ENCODE assay signal across 17 cellular contexts in the genomic region with DNA sequence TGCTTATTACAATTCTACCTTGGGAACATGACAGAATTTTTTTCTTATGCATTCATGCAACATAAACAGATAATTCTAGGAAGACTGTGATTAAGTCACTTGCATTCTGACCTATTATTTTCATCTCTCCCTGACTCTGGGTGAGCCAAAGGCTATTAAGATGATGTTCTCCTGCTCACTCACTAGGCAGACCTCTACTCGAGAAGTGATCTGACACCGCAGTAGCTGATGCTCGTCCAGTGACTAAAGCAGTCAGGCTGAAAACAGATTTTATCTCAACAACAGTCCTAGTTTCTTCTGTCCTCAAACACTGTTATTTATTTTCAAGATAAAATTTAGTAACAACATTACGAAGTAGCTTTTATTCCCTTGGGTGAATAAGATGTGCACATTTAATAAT. TPM values are rescaled to one million over a fixed set of nuclear protein-coding genes. Genes with fewer than 3 reads are reported as not detected.
DNase-seq lines count a peak whose midpoint lies in the region; ATAC-seq, FAIRE-seq and TF ChIP-seq lines count a peak whose summit lies in the region.
"Had no signal": no experiment of that assay in that cellular context is flagged by ENCODE, and none has a peak within 500 bp of the region (broad histone marks: within the 10 kb centered on the region; RNA-seq: fewer than 3 reads in every experiment).

No MANE protein-coding gene starts in this region.

- H3K4me1 ChIP-seq in HepG2 (ENCODE audit: insufficient read depth, low read length) (no peaks in the 10 kb centered on the region), right lobe of liver (no peaks in the 10 kb centered on the region), adipocyte (ENCODE audit: control insufficient read depth, insufficient read depth, low read length) (peaks cover 27% of the 10 kb centered on the region), mesodermal cell (ENCODE audit: control insufficient read depth, insufficient read depth, low read length, poor library complexity, severe bottlenecking) (peaks cover 8% of the 10 kb centered on the region)

- WGBS in HepG2 (ENCODE audit: low lambda C conversion rate), result 97% methylated on average over 4 of the region's 4 CpGs
- 83% methylated on average over 4 of the region's 4 CpGs for WGBS in right lobe of liver (ENCODE audit: insufficient coverage, low coverage, low lambda C conversion rate, missing lambda C conversion rate)
- WGBS in mesodermal cell (ENCODE audit: insufficient coverage in 2 of 2), 2 experiments, result 90% methylated on average over 2 of the region's 4 CpGs; no CpG with 5 or more reads in 1 of the 2 experiments

- TF ChIP-seq EP300 in HepG2 (IDR thresholded peaks at IDR 0.05; ENCODE audit: low read depth in 2 of 2, low read length in 2 of 2) (no peak), HepG2 (CRISPR knock-in tag; IDR thresholded peaks at IDR 0.05; ENCODE audit: borderline replicate concordance) (no peak)

- no peaks in the 10 kb centered on the region for H3K9me3 ChIP-seq in HepG2 (ENCODE audit: low read length)
- H3K9me3 ChIP-seq in right lobe of liver, result no peaks in the 10 kb centered on the region
- H3K9me3 ChIP-seq in adipocyte (ENCODE audit: control insufficient read depth, low read length), result no peaks in the 10 kb centered on the region
- no peaks in the 10 kb centered on the region for H3K9me3 ChIP-seq in mesodermal cell (ENCODE audit: control insufficient read depth, low read length)

- H3K4me3 ChIP-seq in HepG2 (replicated peaks in 1 of 3; ENCODE audit: insufficient read depth in 1 of 3, low read depth in 2 of 3, low read length in 3 of 3) (no peak overlapping the region), right lobe of liver (no peak overlapping the region), adipocyte (ENCODE audit: low read length) (no peak overlapping the region), mesodermal cell (ENCODE audit: extremely low read depth, insufficient read depth, low read length, poor library complexity, severe bottlenecking) (no peak overlapping the region)

- no peaks in the 10 kb centered on the region for H4K20me1 ChIP-seq in HepG2 (ENCODE audit: insufficient read depth, low read length)

- POLR2A ChIA-PET in HepG2 (lab: Yijun Ruan, JAX), result interaction anchor here (0.8 kb wide), 1 partner anchor 13 kb away, joined by 4 read pairs; no protein-coding TSS in a partner anchor

- TF ChIP-seq RAD21 in HepG2 (CRISPR knock-in tag; IDR thresholded peaks at IDR 0.05), result no peak

- TF ChIP-seq POLR2A in HepG2 (IDR thresholded peaks at IDR 0.05; ENCODE audit: insufficient read depth in 1 of 2, low read depth in 2 of 2, low read length in 2 of 2) (0 out of 4 replicates have a peak, but pooled peaks of 1 of the 2 experiments have one; percentile 24), right lobe of liver (IDR thresholded peaks at IDR 0.05) (no peak)

- H3K4me2 ChIP-seq in HepG2 (ENCODE audit: low read depth, low read length), result no peak overlapping the region

- no peaks in the 10 kb centered on the region for H3K27me3 ChIP-seq in HepG2 (ENCODE audit: control insufficient read depth in 1 of 2, insufficient read depth in 2 of 2, low read length in 2 of 2)
- H3K27me3 ChIP-seq in right lobe of liver, result no peaks in the 10 kb centered on the region
- H3K27me3 ChIP-seq in adipocyte (replicated peaks; ENCODE audit: control insufficient read depth, insufficient read depth, low read length), result no peaks in the 10 kb centered on the region

- H3K9ac ChIP-seq in HepG2 (ENCODE audit: insufficient read depth, low read depth, low read length) (no peak overlapping the region), adipocyte (ENCODE audit: low read length) (no peak overlapping the region)

- BruUV-seq in HepG2 (replicated peaks; lab: Mats Ljungman, UMichigan), result no TSS peak

- in situ Hi-C loops in HepG2 (cut with HindIII; ENCODE audit: extremely low pct_ligation_motif_present, low pct_unique_long_range_greater_than_20kb), result no loop called here

- H3K36me3 ChIP-seq in HepG2 (replicated peaks in 1 of 2; ENCODE audit: control insufficient read depth in 1 of 2, insufficient read depth in 2 of 2, low read length in 2 of 2), result peaks cover 37 to 91% of the 10 kb centered on the region in 2 experiments
- peaks cover 0 to 79% (median 35%) of the 10 kb centered on the region in 4 donors for H3K36me3 ChIP-seq in right lobe of liver
- H3K36me3 ChIP-seq in adipocyte (ENCODE audit: control insufficient read depth, insufficient read depth, low read length, severe bottlenecking), result peaks cover 98% of the 10 kb centered on the region
- peaks cover 76% of the 10 kb centered on the region for H3K36me3 ChIP-seq in mesodermal cell (ENCODE audit: control insufficient read depth, insufficient read depth, low read length)

- no peak for FAIRE-seq in HepG2 (lab: Jason Lieb, UNC)
- FAIRE-seq: HTR-8/SVneo had no signal

- CTCF ChIA-PET in HepG2 (lab: Yijun Ruan, JAX; ENCODE audit: low intra/inter-chr PET ratio, low total read pairs), result no interaction called here

- ATAC-seq in HepG2 (no peak), right lobe of liver (no peak), HG03469 (IDR thresholded peaks at IDR 0.05; ENCODE audit: unreplicated experiment) (no peak)
- ATAC-seq: Panc1, Right ventricle myocardium inferior had no signal

- H3K27ac ChIP-seq in HepG2 (ENCODE audit: extremely low read length, insufficient read depth, low read length) (no peak overlapping the region), right lobe of liver (no peak overlapping the region), mesodermal cell (ENCODE audit: low read depth, low read length, severe bottlenecking) (peak overlapping the region; percentile 23)

- intact Hi-C loops in HepG2 (cut with micrococcal nuclease; ENCODE audit: unreplicated experiment) (no loop called here), right lobe of liver (cut with DNase I) (no loop called here)

- no peak overlapping the region for H2AFZ ChIP-seq in HepG2 (ENCODE audit: low read length)

- TF ChIP-seq CTCF in HepG2 (CRISPR knock-in tag; IDR thresholded peaks at IDR 0.05), result no peak
- TF ChIP-seq CTCF in right lobe of liver (IDR thresholded peaks at IDR 0.05), result no peak

- H3K79me2 ChIP-seq in HepG2 (ENCODE audit: insufficient read depth, low read length), result peaks cover 3% of the 10 kb centered on the region

- DNase-seq in HepG2 (ENCODE audit: low spot score), result no peak
- DNase-seq in right lobe of liver, result no peak
- peak; percentile 58 for DNase-seq in adipocyte (ENCODE audit: low read depth)
- DNase-seq in activated T-cell treated with anti-CD3 and anti-CD28 coated beads for 4 hours, result no peak
- no peak for DNase-seq in NCI-H1048 (lab: John Stamatoyannopoulos, UW)
- DNase-seq in amniotic stem cell (lab: John Stamatoyannopoulos, UW), result no peak
- DNase-seq: AML-193; Calu3; CD4-positive, alpha-beta T cell; DMS79; GF-D8; NCI-H1694 had no signal

RNA-seq across cellular contexts. Expression of a gene that starts 17.3 kb away (rescaled TPM):
- 82.8 and 114 TPM in 2 replicates for total RNA-seq in HepG2 (2016; rRNA removed; fragmentation: Illumina TruSeq; extraction: Trizol)
- 21.7 and 25.6 TPM in 2 replicates for total RNA-seq in HepG2 (2016; cell fraction: cytosol; rRNA removed; fragmentation: Illumina TruSeq; extraction: Trizol; ENCODE audit: low read depth)
- 86.7 and 113 TPM in 2 replicates for total RNA-seq in HepG2 (2016; cell fraction: insoluble cytoplasmic fraction; rRNA removed; fragmentation: Illumina TruSeq; extraction: Trizol)
- total RNA-seq in HepG2 (2016; cell fraction: membrane; rRNA removed; fragmentation: Illumina TruSeq; extraction: Trizol), result 37.5 and 43.6 TPM in 2 replicates
- 54.4 and 60.1 TPM in 2 replicates for total RNA-seq in HepG2 (2016; cell fraction: nucleus; rRNA removed; fragmentation: Illumina TruSeq; extraction: Trizol)
- 62.9 and 81.9 TPM in 2 replicates for polyA plus RNA-seq in HepG2 (2011; rRNA removed)
- polyA plus RNA-seq in HepG2 (2011; cell fraction: cytosol; rRNA removed), result 50.7 and 67.7 TPM in 2 replicates
- 23.7 and 25.9 TPM in 2 replicates for polyA plus RNA-seq in HepG2 (2011; cell fraction: nucleus; rRNA removed)
- polyA plus RNA-seq in HepG2 (2012), result 95.6 and 106 TPM in 2 replicates
- polyA plus RNA-seq in HepG2 (2016; cell fraction: cytosol; fragmentation: Illumina TruSeq; extraction: Trizol; ENCODE audit: low read depth), result 28.8 and 29.8 TPM in 2 replicates
- polyA plus RNA-seq in HepG2 (2016; cell fraction: insoluble cytoplasmic fraction; fragmentation: Illumina TruSeq; extraction: Trizol; ENCODE audit: low read depth), result 148 and 163 TPM in 2 replicates
- 36.9 and 37.4 TPM in 2 replicates for polyA plus RNA-seq in HepG2 (2016; cell fraction: membrane; fragmentation: Illumina TruSeq; extraction: Trizol; ENCODE audit: low read depth)
- 119 and 123 TPM in 2 replicates for polyA plus RNA-seq in HepG2 (2016; cell fraction: nucleus; fragmentation: Illumina TruSeq; extraction: Trizol; ENCODE audit: insufficient read depth, low read depth)
- polyA minus RNA-seq in HepG2 (2011; rRNA and poly(A)+ RNA removed; ENCODE audit: low replicate concordance), result 14.8 and 29.0 TPM in 2 replicates
- 25.5 and 28.8 TPM in 2 replicates for polyA minus RNA-seq in HepG2 (2011; cell fraction: cytosol; rRNA and poly(A)+ RNA removed)
- polyA minus RNA-seq in HepG2 (2011; cell fraction: nucleus; rRNA and poly(A)+ RNA removed), result 45.3 and 48.5 TPM in 2 replicates
- total RNA-seq in right lobe of liver, result 10 to 100 TPM; 34.0 to 48.0 (median 41.7) TPM
- polyA plus RNA-seq in mesodermal cell (2013, experiment 1 of 2), result 48.1 TPM
- polyA plus RNA-seq in mesodermal cell (2013, experiment 2 of 2), result 54.4 TPM

RNA-seq across cellular contexts. Expression of a gene that starts 17.8 kb away (rescaled TPM):
- total RNA-seq in HepG2 (2016; rRNA removed; fragmentation: Illumina TruSeq; extraction: Trizol) (64.5 and 103 TPM in 2 replicates), right lobe of liver (10 to 100 TPM in 1 of 6 experiments, 1 to 10 TPM in 5; 5.5 to 13.2 (median 7.2) TPM)
- 8.3 and 8.7 TPM in 2 replicates for total RNA-seq in HepG2 (2016; cell fraction: cytosol; rRNA removed; fragmentation: Illumina TruSeq; extraction: Trizol; ENCODE audit: low read depth)
- 62.9 and 102 TPM in 2 replicates for total RNA-seq in HepG2 (2016; cell fraction: insoluble cytoplasmic fraction; rRNA removed; fragmentation: Illumina TruSeq; extraction: Trizol)
- total RNA-seq in HepG2 (2016; cell fraction: membrane; rRNA removed; fragmentation: Illumina TruSeq; extraction: Trizol), result 16.0 and 23.6 TPM in 2 replicates
- 44.4 and 50.7 TPM in 2 replicates for total RNA-seq in HepG2 (2016; cell fraction: nucleus; rRNA removed; fragmentation: Illumina TruSeq; extraction: Trizol)
- 10.8 and 12.3 TPM in 2 replicates for polyA plus RNA-seq in HepG2 (2011; rRNA removed)
- 7.1 and 10.7 TPM in 2 replicates for polyA plus RNA-seq in HepG2 (2011; cell fraction: cytosol; rRNA removed)
- 7.0 and 7.9 TPM in 2 replicates for polyA plus RNA-seq in HepG2 (2011; cell fraction: nucleus; rRNA removed)
- polyA plus RNA-seq in HepG2 (2012), result 24.5 and 37.7 TPM in 2 replicates
- polyA plus RNA-seq in HepG2 (2016; cell fraction: cytosol; fragmentation: Illumina TruSeq; extraction: Trizol; ENCODE audit: low read depth), result 4.5 and 4.7 TPM in 2 replicates
- polyA plus RNA-seq in HepG2 (2016; cell fraction: insoluble cytoplasmic fraction; fragmentation: Illumina TruSeq; extraction: Trizol; ENCODE audit: low read depth), result 69.8 and 72.6 TPM in 2 replicates
- 7.0 and 7.5 TPM in 2 replicates for polyA plus RNA-seq in HepG2 (2016; cell fraction: membrane; fragmentation: Illumina TruSeq; extraction: Trizol; ENCODE audit: low read depth)
- 51.1 and 58.0 TPM in 2 replicates for polyA plus RNA-seq in HepG2 (2016; cell fraction: nucleus; fragmentation: Illumina TruSeq; extraction: Trizol; ENCODE audit: insufficient read depth, low read depth)
- polyA minus RNA-seq in HepG2 (2011; rRNA and poly(A)+ RNA removed; ENCODE audit: low replicate concordance), result 5.1 and 9.0 TPM in 2 replicates
- polyA minus RNA-seq in HepG2 (2011; cell fraction: cytosol; rRNA and poly(A)+ RNA removed), result 17.9 and 18.2 TPM in 2 replicates
- polyA minus RNA-seq in HepG2 (2011; cell fraction: nucleus; rRNA and poly(A)+ RNA removed), result 46.4 and 51.1 TPM in 2 replicates
- 22.6 TPM for polyA plus RNA-seq in mesodermal cell (2013, experiment 1 of 2)
- 25.9 TPM for polyA plus RNA-seq in mesodermal cell (2013, experiment 2 of 2)

RNA-seq across cellular contexts. Expression of a gene that starts 17.8 kb away (rescaled TPM):
- 0.27 TPM in 1 of 2 replicates, not detected in the other for total RNA-seq in HepG2 (2016; rRNA removed; fragmentation: Illumina TruSeq; extraction: Trizol)
- total RNA-seq in HepG2 (2016; cell fraction: cytosol; rRNA removed; fragmentation: Illumina TruSeq; extraction: Trizol; ENCODE audit: low read depth), result not detected in 2 replicates
- total RNA-seq in HepG2 (2016; cell fraction: insoluble cytoplasmic fraction; rRNA removed; fragmentation: Illumina TruSeq; extraction: Trizol), result 0.24 TPM in 1 of 2 replicates, not detected in the other
- total RNA-seq in HepG2 (2016; cell fraction: membrane; rRNA removed; fragmentation: Illumina TruSeq; extraction: Trizol), result not detected in 2 replicates
- total RNA-seq in HepG2 (2016; cell fraction: nucleus; rRNA removed; fragmentation: Illumina TruSeq; extraction: Trizol), result 1.0 TPM in 1 of 2 replicates, not detected in the other
- polyA plus RNA-seq in HepG2 (2011; rRNA removed), result not detected in 2 replicates
- polyA plus RNA-seq in HepG2 (2011; cell fraction: cytosol; rRNA removed), result 0.12 and 0.17 TPM in 2 replicates
- 0.50 TPM in 1 of 2 replicates, not detected in the other for polyA plus RNA-seq in HepG2 (2011; cell fraction: nucleus; rRNA removed)
- 0.12 TPM in 1 of 2 replicates, not detected in the other for polyA plus RNA-seq in HepG2 (2012)
- polyA plus RNA-seq in HepG2 (2016; cell fraction: cytosol; fragmentation: Illumina TruSeq; extraction: Trizol; ENCODE audit: low read depth), result not detected in 2 replicates
- polyA plus RNA-seq in HepG2 (2016; cell fraction: insoluble cytoplasmic fraction; fragmentation: Illumina TruSeq; extraction: Trizol; ENCODE audit: low read depth), result not detected in 2 replicates
- polyA plus RNA-seq in HepG2 (2016; cell fraction: membrane; fragmentation: Illumina TruSeq; extraction: Trizol; ENCODE audit: low read depth), result not detected in 2 replicates
- polyA plus RNA-seq in HepG2 (2016; cell fraction: nucleus; fragmentation: Illumina TruSeq; extraction: Trizol; ENCODE audit: insufficient read depth, low read depth), result 0.77 TPM in 1 of 2 replicates, not detected in the other
- not detected in 2 replicates for polyA minus RNA-seq in HepG2 (2011; rRNA and poly(A)+ RNA removed; ENCODE audit: low replicate concordance)
- polyA minus RNA-seq in HepG2 (2011; cell fraction: cytosol; rRNA and poly(A)+ RNA removed), result not detected in 2 replicates
- polyA minus RNA-seq in HepG2 (2011; cell fraction: nucleus; rRNA and poly(A)+ RNA removed), result 0.64 TPM in 1 of 2 replicates, not detected in the other
- total RNA-seq in right lobe of liver, result not detected
- polyA plus RNA-seq in mesodermal cell (2013, experiment 1 of 2), result not detected
- not detected for polyA plus RNA-seq in mesodermal cell (2013, experiment 2 of 2)
- total RNA-seq: Calu3; CD4-positive, alpha-beta T cell had no signal
